In the genomic region with DNA sequence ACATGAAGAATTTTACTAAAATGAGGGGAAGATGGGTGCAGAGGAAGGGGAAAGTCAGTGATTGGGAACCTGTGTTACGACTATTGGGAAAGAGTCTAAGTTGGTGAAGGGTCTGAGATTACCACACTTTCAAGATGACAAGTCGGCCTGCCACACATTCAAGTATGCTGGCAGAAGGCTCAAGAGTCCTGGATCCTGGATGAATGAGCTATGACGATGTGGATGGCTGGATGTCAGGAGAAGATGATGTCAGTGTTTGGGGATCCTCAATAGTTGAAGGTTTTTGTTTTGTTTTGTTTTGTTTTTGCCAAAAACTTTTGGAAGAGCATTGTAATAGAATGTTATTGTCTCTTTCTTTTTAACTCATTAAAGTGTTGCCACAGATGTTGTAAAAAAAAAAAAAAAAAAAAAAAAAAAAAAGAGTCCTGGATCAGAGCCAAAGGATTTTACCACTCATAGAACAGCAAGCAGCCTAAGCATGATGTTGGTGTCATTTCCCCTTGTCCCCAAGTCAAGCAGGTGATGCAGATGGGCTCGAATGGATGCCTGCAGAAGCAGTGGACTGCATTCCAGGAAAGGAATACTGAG, we compare ENCODE assay signal across 21 cellular contexts.
DNase-seq lines count a peak whose midpoint lies in the region; ATAC-seq, FAIRE-seq and TF ChIP-seq lines count a peak whose summit lies in the region.
"Had no signal": no experiment of that assay in that cellular context is flagged by ENCODE, and none has a peak within 500 bp of the region (broad histone marks: within the 10 kb centered on the region; RNA-seq: fewer than 3 reads in every experiment).

No MANE protein-coding gene starts in this region.

- H3K9ac ChIP-seq in MM.1S (ENCODE audit: low read length), result no peak overlapping the region; the same call in 1 of the 2 replicates
- H3K9ac ChIP-seq in colonic mucosa (ENCODE audit: low read depth in 2 of 2, low read length in 2 of 2), result no peak overlapping the region

- H3K4me3 ChIP-seq in MM.1S (ENCODE audit: low read length), result peak overlapping the region; percentile 49; the same call in 1 of the 2 replicates
- no peak overlapping the region for H3K4me3 ChIP-seq in colonic mucosa
- H3K4me3 ChIP-seq: heart left ventricle, stomach, tibial nerve had no signal

- H3K36me3 ChIP-seq in MM.1S (replicated peaks; ENCODE audit: insufficient read depth, low read length) (no peaks in the 10 kb centered on the region), colonic mucosa (no peaks in the 10 kb centered on the region)
- H3K36me3 ChIP-seq: BE2C, heart left ventricle, stomach had no signal

- H2AFZ ChIP-seq in MM.1S (ENCODE audit: low read length), result no peak overlapping the region

- H3K4me1 ChIP-seq in MM.1S (ENCODE audit: low read length) (peaks cover 38% of the 10 kb centered on the region), colonic mucosa (peaks cover 5% of the 10 kb centered on the region)

- H3K4me2 ChIP-seq in MM.1S (ENCODE audit: low read depth, low read length), result peak overlapping the region; percentile 75

- H3K27ac ChIP-seq in MM.1S (ENCODE audit: low read length), result no peak overlapping the region
- H3K27ac ChIP-seq in colonic mucosa, result no peak overlapping the region
- H3K27ac ChIP-seq: stomach, tibial nerve had no signal

- no peak for TF ChIP-seq CTCF in MM.1S (IDR thresholded peaks at IDR 0.05; ENCODE audit: low read length)
- TF ChIP-seq CTCF in colonic mucosa (IDR thresholded peaks at IDR 0.05), result no peak

- intact Hi-C loops in colonic mucosa (cut with DNase I), result loop anchor here (5.0 kb wide), 1 partner anchor 243 kb away; no protein-coding TSS in a partner anchor

- peaks cover 14% of the 10 kb centered on the region for H3F3A ChIP-seq in MM.1S (ENCODE audit: insufficient read depth, low read length)

- H3K27me3 ChIP-seq in MM.1S (replicated peaks; ENCODE audit: insufficient read depth, low read length), result no peaks in the 10 kb centered on the region
- no peaks in the 10 kb centered on the region for H3K27me3 ChIP-seq in colonic mucosa
- H3K27me3 ChIP-seq: BE2C, heart left ventricle, stomach, tibial nerve had no signal

- H3K79me2 ChIP-seq in MM.1S (ENCODE audit: low read length), result no peaks in the 10 kb centered on the region

- ATAC-seq in esophagus mucosa, result no peak
- ATAC-seq: heart left ventricle had no signal

- H3K9me2 ChIP-seq in MM.1S (replicated peaks; ENCODE audit: insufficient read depth, low read length), result no peaks in the 10 kb centered on the region

- no peaks in the 10 kb centered on the region for H4K20me1 ChIP-seq in MM.1S (ENCODE audit: insufficient read depth, low read length)

- peak; percentile 71 for FAIRE-seq in GM12891 (lab: Jason Lieb, UNC)

- no peak for TF ChIP-seq POLR2A in GM12891 (IDR thresholded peaks at IDR 0.05; ENCODE audit: low read depth, low read length)

- H3K9me3 ChIP-seq in MM.1S (replicated peaks; ENCODE audit: insufficient read depth, low read length) (no peaks in the 10 kb centered on the region), colonic mucosa (no peaks in the 10 kb centered on the region)
- H3K9me3 ChIP-seq: BE2C, heart left ventricle, stomach, tibial nerve had no signal

- DNase-seq in NCI-H1105 treated with DMSO at 0.1 percent for 48 hours (lab: John Stamatoyannopoulos, UW) (peak; percentile 5), NCI-H1105 (lab: John Stamatoyannopoulos, UW) (no peak), GM12891 (ENCODE audit: insufficient read length, low spot score) (no peak), MM.1S (no peak), fibroblast of gingiva (ENCODE audit: low read depth) (peak; percentile 51), GM03348 (ENCODE audit: low spot score) (no peak), colonic mucosa (no peak)
- DNase-seq: activated B cell treated with CpG ODN at 0.5 μM for 24 hours; activated naive CD4-positive, alpha-beta T cell treated with anti-CD3 and anti-CD28 coated beads, Interleukin-2, amount 10 ng/mL, durations not matched to agents 7 days and 5 days; amygdala; BE2C; caudate nucleus; DMS79; heart left ventricle; NCI-H1694; NCI-H748 treated with DMSO at 0.1 percent for 48 hours; posterior cingulate gyrus; stimulated activated CD8-positive, alpha-beta memory T cell treated with anti-CD3 and anti-CD28 coated beads, Interleukin-4, amount 100 ng/mL, for 48 hours; stomach had no signal

TF ChIP-seq in GM12891, 5 proteins besides CTCF, POLR2A, EP300 and RAD21:
- TF ChIP-seq TAF1 (IDR thresholded peaks at IDR 0.05; ENCODE audit: low read depth, low read length), result no peak
- TF ChIP-seq POLR2AphosphoS5 (IDR thresholded peaks at IDR 0.05; ENCODE audit: low read depth, low read length), result no peak
- TF ChIP-seq POU2F2 (IDR thresholded peaks at IDR 0.05; ENCODE audit: low read depth, low read length), result no peak
- no peak for TF ChIP-seq PAX5 (IDR thresholded peaks at IDR 0.05; ENCODE audit: insufficient read depth, low read length, severe bottlenecking)
- TF ChIP-seq SPI1 (IDR thresholded peaks at IDR 0.05; ENCODE audit: low read depth, low read length), result no peak

Comparison
In these comparisons a context has a peak if more than half of its experiments do, and no peak if none do; other contexts are left out.
1. DNase-seq: peak in NCI-H1105 treated with DMSO at 0.1 percent for 48 hours (single experiment) and fibroblast of gingiva (single experiment); none in NCI-H1105 (single experiment), GM12891 (single experiment), MM.1S (single experiment), GM03348 (single experiment) and colonic mucosa (single experiment).